ENCODE assay signal across 1 cellular context in the genomic region with DNA sequence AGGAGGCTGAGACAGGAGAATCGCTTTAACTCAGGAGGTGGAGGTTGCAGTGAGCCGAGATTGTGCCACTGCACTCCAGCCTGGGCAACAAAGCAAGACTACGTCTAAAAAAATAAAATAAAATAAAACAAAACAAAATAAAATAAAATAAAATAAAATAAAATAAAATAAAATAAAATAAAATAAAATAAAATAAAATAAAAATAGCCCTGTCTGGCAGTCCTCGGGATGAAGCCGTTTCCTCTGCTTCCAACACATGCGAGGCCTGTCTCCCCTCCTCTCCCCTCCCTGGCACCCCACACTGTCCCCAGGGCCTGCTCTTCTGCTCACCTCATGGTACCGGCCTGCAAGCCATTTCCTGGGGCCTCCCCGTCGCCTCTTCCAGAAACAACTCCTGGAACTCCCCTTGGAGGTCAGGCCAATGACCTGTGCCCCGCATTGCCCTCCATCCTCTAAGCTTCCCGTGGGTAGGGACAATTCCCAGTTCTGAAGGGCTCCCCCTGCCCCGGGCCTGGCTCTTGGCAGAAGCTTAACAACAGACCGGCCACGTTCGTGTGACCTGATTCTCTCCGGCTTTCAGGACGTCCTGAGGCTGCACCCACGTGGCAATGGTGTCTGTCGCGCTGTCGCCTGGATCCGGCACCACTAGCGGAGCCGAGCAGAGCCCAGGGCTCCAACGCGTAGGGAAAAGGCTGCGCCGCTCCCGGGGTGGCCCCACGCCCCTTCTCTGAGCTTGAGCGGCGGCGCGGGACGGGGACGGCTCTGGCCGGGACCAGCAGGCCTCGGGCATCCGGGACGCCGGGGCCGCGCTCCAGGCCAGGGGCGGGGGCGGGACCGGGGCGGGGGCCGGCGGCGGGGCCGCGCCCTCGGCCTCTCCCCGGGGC.
A peak's percentile ranks its signal among the peaks of the same experiment; 100 is the strongest.
TF ChIP-seq lines count a peak whose summit lies in the region.

No MANE protein-coding gene starts in this region.

TF ChIP-seq in K562, 482 proteins besides CTCF, POLR2A, EP300 and RAD21 (continued from another document and continues in another):
- TF ChIP-seq YY1 (IDR thresholded peaks at IDR 0.05; ENCODE audit: borderline replicate concordance in 1 of 3, control insufficient read depth in 1 of 3, extremely low read depth in 1 of 3, insufficient read depth in 3 of 3, insufficient read length in 1 of 3, insufficient replicate concordance in 2 of 3, low read depth in 1 of 3, low read length in 2 of 3) = peak in 2 of 3 experiments; percentile 23 to 46
- no peak for TF ChIP-seq HNRNPLL (IDR thresholded peaks at IDR 0.05; ENCODE audit: low read depth, low read length, poor library complexity, severe bottlenecking)
- TF ChIP-seq, protein P1, sequence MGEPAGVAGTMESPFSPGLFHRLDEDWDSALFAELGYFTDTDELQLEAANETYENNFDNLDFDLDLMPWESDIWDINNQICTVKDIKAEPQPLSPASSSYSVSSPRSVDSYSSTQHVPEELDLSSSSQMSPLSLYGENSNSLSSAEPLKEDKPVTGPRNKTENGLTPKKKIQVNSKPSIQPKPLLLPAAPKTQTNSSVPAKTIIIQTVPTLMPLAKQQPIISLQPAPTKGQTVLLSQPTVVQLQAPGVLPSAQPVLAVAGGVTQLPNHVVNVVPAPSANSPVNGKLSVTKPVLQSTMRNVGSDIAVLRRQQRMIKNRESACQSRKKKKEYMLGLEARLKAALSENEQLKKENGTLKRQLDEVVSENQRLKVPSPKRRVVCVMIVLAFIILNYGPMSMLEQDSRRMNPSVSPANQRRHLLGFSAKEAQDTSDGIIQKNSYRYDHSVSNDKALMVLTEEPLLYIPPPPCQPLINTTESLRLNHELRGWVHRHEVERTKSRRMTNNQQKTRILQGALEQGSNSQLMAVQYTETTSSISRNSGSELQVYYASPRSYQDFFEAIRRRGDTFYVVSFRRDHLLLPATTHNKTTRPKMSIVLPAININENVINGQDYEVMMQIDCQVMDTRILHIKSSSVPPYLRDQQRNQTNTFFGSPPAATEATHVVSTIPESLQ (CRISPR knock-in tag; IDR thresholded peaks at IDR 0.05) = no peak
- TF ChIP-seq RBM34 (IDR thresholded peaks at IDR 0.05; ENCODE audit: borderline replicate concordance, insufficient read depth, low read length) = no peak
- no peak for TF ChIP-seq ILK (tag; IDR thresholded peaks at IDR 0.05; ENCODE audit: borderline replicate concordance, low read depth)
- TF ChIP-seq, protein P2, sequence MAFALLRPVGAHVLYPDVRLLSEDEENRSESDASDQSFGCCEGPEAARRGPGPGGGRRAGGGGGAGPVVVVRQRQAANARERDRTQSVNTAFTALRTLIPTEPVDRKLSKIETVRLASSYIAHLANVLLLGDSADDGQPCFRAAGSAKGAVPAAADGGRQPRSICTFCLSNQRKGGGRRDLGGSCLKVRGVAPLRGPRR (CRISPR knock-in tag; IDR thresholded peaks at IDR 0.05) = no peak
- TF ChIP-seq, protein P3, sequence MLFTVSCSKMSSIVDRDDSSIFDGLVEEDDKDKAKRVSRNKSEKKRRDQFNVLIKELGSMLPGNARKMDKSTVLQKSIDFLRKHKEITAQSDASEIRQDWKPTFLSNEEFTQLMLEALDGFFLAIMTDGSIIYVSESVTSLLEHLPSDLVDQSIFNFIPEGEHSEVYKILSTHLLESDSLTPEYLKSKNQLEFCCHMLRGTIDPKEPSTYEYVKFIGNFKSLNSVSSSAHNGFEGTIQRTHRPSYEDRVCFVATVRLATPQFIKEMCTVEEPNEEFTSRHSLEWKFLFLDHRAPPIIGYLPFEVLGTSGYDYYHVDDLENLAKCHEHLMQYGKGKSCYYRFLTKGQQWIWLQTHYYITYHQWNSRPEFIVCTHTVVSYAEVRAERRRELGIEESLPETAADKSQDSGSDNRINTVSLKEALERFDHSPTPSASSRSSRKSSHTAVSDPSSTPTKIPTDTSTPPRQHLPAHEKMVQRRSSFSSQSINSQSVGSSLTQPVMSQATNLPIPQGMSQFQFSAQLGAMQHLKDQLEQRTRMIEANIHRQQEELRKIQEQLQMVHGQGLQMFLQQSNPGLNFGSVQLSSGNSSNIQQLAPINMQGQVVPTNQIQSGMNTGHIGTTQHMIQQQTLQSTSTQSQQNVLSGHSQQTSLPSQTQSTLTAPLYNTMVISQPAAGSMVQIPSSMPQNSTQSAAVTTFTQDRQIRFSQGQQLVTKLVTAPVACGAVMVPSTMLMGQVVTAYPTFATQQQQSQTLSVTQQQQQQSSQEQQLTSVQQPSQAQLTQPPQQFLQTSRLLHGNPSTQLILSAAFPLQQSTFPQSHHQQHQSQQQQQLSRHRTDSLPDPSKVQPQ (CRISPR knock-in tag; IDR thresholded peaks at IDR 0.05; ENCODE audit: borderline replicate concordance) = no peak
- TF ChIP-seq, protein P4, sequence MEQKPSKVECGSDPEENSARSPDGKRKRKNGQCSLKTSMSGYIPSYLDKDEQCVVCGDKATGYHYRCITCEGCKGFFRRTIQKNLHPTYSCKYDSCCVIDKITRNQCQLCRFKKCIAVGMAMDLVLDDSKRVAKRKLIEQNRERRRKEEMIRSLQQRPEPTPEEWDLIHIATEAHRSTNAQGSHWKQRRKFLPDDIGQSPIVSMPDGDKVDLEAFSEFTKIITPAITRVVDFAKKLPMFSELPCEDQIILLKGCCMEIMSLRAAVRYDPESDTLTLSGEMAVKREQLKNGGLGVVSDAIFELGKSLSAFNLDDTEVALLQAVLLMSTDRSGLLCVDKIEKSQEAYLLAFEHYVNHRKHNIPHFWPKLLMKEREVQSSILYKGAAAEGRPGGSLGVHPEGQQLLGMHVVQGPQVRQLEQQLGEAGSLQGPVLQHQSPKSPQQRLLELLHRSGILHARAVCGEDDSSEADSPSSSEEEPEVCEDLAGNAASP (IDR thresholded peaks at IDR 0.05) = no peak
- TF ChIP-seq PHTF2 (CRISPR knock-in tag; IDR thresholded peaks at IDR 0.05) = no peak
- TF ChIP-seq SMAD3 (CRISPR knock-in tag; conservative IDR thresholded peaks at IDR 0.05) = no peak
- TF ChIP-seq PCBP1 (IDR thresholded peaks at IDR 0.05; ENCODE audit: low read depth, low read length, poor library complexity, severe bottlenecking) = no peak
- no peak for TF ChIP-seq ZBTB8A (IDR thresholded peaks at IDR 0.05; ENCODE audit: partially characterized antibody)
- no peak for TF ChIP-seq PURB (CRISPR knock-in tag; IDR thresholded peaks at IDR 0.05; ENCODE audit: low read depth)
- TF ChIP-seq MTA1 (IDR thresholded peaks at IDR 0.05; ENCODE audit: borderline replicate concordance) = no peak
- TF ChIP-seq, protein P5, sequence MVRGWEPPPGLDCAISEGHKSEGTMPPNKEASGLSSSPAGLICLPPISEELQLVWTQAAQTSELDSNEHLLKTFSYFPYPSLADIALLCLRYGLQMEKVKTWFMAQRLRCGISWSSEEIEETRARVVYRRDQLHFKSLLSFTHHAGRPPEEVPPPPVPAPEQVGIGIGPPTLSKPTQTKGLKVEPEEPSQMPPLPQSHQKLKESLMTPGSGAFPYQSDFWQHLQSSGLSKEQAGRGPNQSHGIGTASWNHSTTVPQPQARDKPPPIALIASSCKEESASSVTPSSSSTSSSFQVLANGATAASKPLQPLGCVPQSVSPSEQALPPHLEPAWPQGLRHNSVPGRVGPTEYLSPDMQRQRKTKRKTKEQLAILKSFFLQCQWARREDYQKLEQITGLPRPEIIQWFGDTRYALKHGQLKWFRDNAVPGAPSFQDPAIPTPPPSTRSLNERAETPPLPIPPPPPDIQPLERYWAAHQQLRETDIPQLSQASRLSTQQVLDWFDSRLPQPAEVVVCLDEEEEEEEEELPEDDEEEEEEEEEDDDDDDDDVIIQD (CRISPR knock-in tag; IDR thresholded peaks at IDR 0.05) = no peak
- no peak for TF ChIP-seq STAT5B (CRISPR knock-in tag; IDR thresholded peaks at IDR 0.05)
- TF ChIP-seq ZNF175 (CRISPR knock-in tag; IDR thresholded peaks at IDR 0.05; ENCODE audit: low read depth) = 0 out of 2 replicates have a peak, but pooled peaks have one; percentile 28
- TF ChIP-seq ELF2 (CRISPR knock-in tag; IDR thresholded peaks at IDR 0.05) = no peak
- no peak for TF ChIP-seq STAG1 (CRISPR knock-in tag; IDR thresholded peaks at IDR 0.05; ENCODE audit: borderline replicate concordance)
- TF ChIP-seq, protein P6, sequence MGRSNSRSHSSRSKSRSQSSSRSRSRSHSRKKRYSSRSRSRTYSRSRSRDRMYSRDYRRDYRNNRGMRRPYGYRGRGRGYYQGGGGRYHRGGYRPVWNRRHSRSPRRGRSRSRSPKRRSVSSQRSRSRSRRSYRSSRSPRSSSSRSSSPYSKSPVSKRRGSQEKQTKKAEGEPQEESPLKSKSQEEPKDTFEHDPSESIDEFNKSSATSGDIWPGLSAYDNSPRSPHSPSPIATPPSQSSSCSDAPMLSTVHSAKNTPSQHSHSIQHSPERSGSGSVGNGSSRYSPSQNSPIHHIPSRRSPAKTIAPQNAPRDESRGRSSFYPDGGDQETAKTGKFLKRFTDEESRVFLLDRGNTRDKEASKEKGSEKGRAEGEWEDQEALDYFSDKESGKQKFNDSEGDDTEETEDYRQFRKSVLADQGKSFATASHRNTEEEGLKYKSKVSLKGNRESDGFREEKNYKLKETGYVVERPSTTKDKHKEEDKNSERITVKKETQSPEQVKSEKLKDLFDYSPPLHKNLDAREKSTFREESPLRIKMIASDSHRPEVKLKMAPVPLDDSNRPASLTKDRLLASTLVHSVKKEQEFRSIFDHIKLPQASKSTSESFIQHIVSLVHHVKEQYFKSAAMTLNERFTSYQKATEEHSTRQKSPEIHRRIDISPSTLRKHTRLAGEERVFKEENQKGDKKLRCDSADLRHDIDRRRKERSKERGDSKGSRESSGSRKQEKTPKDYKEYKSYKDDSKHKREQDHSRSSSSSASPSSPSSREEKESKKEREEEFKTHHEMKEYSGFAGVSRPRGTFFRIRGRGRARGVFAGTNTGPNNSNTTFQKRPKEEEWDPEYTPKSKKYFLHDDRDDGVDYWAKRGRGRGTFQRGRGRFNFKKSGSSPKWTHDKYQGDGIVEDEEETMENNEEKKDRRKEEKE (IDR thresholded peaks at IDR 0.05; ENCODE audit: borderline replicate concordance in 1 of 2, control insufficient read depth in 1 of 2, low read depth in 2 of 2, low read length in 1 of 2) = no peak
- no peak for TF ChIP-seq ZNF347 (CRISPR knock-in tag; IDR thresholded peaks at IDR 0.05; ENCODE audit: low read depth)
- no peak for TF ChIP-seq GABPA (tag; conservative IDR thresholded peaks at IDR 0.05; ENCODE audit: low read depth)
- no peak for TF ChIP-seq MEF2D (tag; conservative IDR thresholded peaks at IDR 0.05; ENCODE audit: low read depth)
- TF ChIP-seq ZNF75A (CRISPR knock-in tag; IDR thresholded peaks at IDR 0.05) = no peak
- no peak for TF ChIP-seq ZNF551 (CRISPR knock-in tag; IDR thresholded peaks at IDR 0.05)
- TF ChIP-seq NCOA4 (IDR thresholded peaks at IDR 0.05; ENCODE audit: partially characterized antibody) = no peak
- no peak for TF ChIP-seq NR4A1 (CRISPR knock-in tag; IDR thresholded peaks at IDR 0.05)
- TF ChIP-seq NR4A1 (tag; IDR thresholded peaks at IDR 0.05) = no peak
- no peak for TF ChIP-seq U2AF1 (optimal IDR thresholded peaks at IDR 0.05; ENCODE audit: low read depth, low read length)
- TF ChIP-seq ZNF668 (CRISPR knock-in tag; IDR thresholded peaks at IDR 0.05) = no peak
- TF ChIP-seq EWSR1 (IDR thresholded peaks at IDR 0.05; ENCODE audit: borderline replicate concordance, low read depth, partially characterized antibody) = no peak
- no peak for TF ChIP-seq MBD2 (IDR thresholded peaks at IDR 0.05; ENCODE audit: borderline replicate concordance, low read depth)
- TF ChIP-seq, protein P7, sequence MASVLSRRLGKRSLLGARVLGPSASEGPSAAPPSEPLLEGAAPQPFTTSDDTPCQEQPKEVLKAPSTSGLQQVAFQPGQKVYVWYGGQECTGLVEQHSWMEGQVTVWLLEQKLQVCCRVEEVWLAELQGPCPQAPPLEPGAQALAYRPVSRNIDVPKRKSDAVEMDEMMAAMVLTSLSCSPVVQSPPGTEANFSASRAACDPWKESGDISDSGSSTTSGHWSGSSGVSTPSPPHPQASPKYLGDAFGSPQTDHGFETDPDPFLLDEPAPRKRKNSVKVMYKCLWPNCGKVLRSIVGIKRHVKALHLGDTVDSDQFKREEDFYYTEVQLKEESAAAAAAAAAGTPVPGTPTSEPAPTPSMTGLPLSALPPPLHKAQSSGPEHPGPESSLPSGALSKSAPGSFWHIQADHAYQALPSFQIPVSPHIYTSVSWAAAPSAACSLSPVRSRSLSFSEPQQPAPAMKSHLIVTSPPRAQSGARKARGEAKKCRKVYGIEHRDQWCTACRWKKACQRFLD (CRISPR knock-in tag; IDR thresholded peaks at IDR 0.05) = no peak
- TF ChIP-seq GTF2A2 (tag; IDR thresholded peaks at IDR 0.05) = no peak
- TF ChIP-seq ETV6 (IDR thresholded peaks at IDR 0.05; ENCODE audit: borderline replicate concordance in 1 of 2, low read depth in 2 of 2, low read length in 1 of 2) = no peak
- TF ChIP-seq ETV6 (CRISPR knock-in tag; IDR thresholded peaks at IDR 0.05; ENCODE audit: borderline replicate concordance) = no peak
- no peak for TF ChIP-seq ZNF24 (IDR thresholded peaks at IDR 0.05)
- no peak for TF ChIP-seq TAF9B (IDR thresholded peaks at IDR 0.05; ENCODE audit: partially characterized antibody)
- TF ChIP-seq, protein P8, sequence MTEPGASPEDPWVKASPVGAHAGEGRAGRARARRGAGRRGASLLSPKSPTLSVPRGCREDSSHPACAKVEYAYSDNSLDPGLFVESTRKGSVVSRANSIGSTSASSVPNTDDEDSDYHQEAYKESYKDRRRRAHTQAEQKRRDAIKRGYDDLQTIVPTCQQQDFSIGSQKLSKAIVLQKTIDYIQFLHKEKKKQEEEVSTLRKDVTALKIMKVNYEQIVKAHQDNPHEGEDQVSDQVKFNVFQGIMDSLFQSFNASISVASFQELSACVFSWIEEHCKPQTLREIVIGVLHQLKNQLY (CRISPR knock-in tag; conservative IDR thresholded peaks at IDR 0.05) = no peak
- no peak for TF ChIP-seq TAF15 (IDR thresholded peaks at IDR 0.05; ENCODE audit: low read depth, low read length)
- no peak for TF ChIP-seq NR2F6 (CRISPR knock-in tag; IDR thresholded peaks at IDR 0.05)
- peak; percentile 93 for TF ChIP-seq ZFX (CRISPR knock-in tag; IDR thresholded peaks at IDR 0.05)
- TF ChIP-seq, protein P9, sequence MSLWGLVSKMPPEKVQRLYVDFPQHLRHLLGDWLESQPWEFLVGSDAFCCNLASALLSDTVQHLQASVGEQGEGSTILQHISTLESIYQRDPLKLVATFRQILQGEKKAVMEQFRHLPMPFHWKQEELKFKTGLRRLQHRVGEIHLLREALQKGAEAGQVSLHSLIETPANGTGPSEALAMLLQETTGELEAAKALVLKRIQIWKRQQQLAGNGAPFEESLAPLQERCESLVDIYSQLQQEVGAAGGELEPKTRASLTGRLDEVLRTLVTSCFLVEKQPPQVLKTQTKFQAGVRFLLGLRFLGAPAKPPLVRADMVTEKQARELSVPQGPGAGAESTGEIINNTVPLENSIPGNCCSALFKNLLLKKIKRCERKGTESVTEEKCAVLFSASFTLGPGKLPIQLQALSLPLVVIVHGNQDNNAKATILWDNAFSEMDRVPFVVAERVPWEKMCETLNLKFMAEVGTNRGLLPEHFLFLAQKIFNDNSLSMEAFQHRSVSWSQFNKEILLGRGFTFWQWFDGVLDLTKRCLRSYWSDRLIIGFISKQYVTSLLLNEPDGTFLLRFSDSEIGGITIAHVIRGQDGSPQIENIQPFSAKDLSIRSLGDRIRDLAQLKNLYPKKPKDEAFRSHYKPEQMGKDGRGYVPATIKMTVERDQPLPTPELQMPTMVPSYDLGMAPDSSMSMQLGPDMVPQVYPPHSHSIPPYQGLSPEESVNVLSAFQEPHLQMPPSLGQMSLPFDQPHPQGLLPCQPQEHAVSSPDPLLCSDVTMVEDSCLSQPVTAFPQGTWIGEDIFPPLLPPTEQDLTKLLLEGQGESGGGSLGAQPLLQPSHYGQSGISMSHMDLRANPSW (CRISPR knock-in tag; IDR thresholded peaks at IDR 0.05) = no peak
- TF ChIP-seq CHCHD3 (CRISPR knock-in tag; IDR thresholded peaks at IDR 0.05) = no peak
- no peak for TF ChIP-seq CBX3 (IDR thresholded peaks at IDR 0.05; ENCODE audit: borderline replicate concordance in 1 of 2, low read length in 2 of 2)
- no peak for TF ChIP-seq ZNF584 (CRISPR knock-in tag; IDR thresholded peaks at IDR 0.05; ENCODE audit: low read depth)
- no peak for TF ChIP-seq ZNF79 (CRISPR knock-in tag; IDR thresholded peaks at IDR 0.05; ENCODE audit: low read depth)
